17 cellular contexts compared by ENCODE assay signal in the genomic region with DNA sequence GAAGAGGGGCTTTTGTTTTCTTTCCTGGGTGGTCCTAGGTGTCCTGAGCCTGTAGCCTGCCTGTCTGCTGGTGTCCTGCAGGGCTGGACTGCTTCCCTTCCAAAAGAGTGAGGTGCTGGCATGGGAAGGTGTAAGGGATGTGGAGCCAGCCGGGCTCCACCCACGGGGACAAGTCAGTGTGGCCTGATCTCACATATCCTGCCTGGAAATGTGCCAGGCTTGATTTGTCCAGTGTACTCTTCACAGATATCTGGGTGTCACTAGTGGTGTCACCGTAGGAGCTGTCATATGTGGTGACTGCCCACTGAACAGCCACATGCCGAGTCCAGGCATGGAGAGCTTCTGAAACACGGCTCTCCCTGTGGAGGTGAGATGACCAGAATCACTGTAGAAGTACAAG. TPM values are rescaled to one million over a fixed set of nuclear protein-coding genes. Genes with fewer than 3 reads are reported as not detected.
DNase-seq lines count a peak whose midpoint lies in the region; ATAC-seq, FAIRE-seq and TF ChIP-seq lines count a peak whose summit lies in the region.
"Had no signal": no experiment of that assay in that cellular context is flagged by ENCODE, and none has a peak within 500 bp of the region (broad histone marks: within the 10 kb centered on the region; RNA-seq: fewer than 3 reads in every experiment).

No MANE protein-coding gene starts in this region.

- H3K79me1 ChIP-seq in H1 (ENCODE audit: low read depth, low read length), result peaks cover 7% of the 10 kb centered on the region

- 0 out of 2 replicates have a peak overlapping the region, but pooled peaks have one; percentile 64 for H2BK20ac ChIP-seq in H1 (ENCODE audit: low read length)

- intact Hi-C loops in left cardiac atrium (cut with DNase I), result no loop called here
- intact Hi-C loops in left ventricle myocardium superior (cut with micrococcal nuclease), result no loop called here
- intact Hi-C loops in spleen (cut with DNase I; ENCODE audit: low total_unique reads), result no loop called here

- 0 out of 2 replicates have a peak overlapping the region, but pooled peaks have one; percentile 11 for H2BK12ac ChIP-seq in H1 (ENCODE audit: low read depth, low read length)

- H3K9me3 ChIP-seq in H1 (ENCODE audit: insufficient read depth in 2 of 2, low read depth in 1 of 2, low read length in 1 of 2) (no peaks in the 10 kb centered on the region), spleen (peaks cover 0 to 6% (median 0%) of the 10 kb centered on the region in 8 donors)
- H3K9me3 ChIP-seq: A549, BE2C had no signal

- TF ChIP-seq POLR2A in H1 (IDR thresholded peaks at IDR 0.05; ENCODE audit: control extremely low read depth in 1 of 2, low read depth in 2 of 2, low read length in 2 of 2) (no peak), spleen (IDR thresholded peaks at IDR 0.05) (no peak)

- no peak overlapping the region for H2BK120ac ChIP-seq in H1 (replicated peaks; ENCODE audit: low read depth, low read length)

- H3K4me3 ChIP-seq in H1 (ENCODE audit: extremely low read depth in 1 of 4, insufficient read depth in 2 of 4, low read depth in 3 of 4, low read length in 4 of 4) (no peak overlapping the region), spleen (no peak overlapping the region)
- H3K4me3 ChIP-seq: A549, GM23248 had no signal

- H4K91ac ChIP-seq in H1 (replicated peaks; ENCODE audit: insufficient read length, low read length), result no peak overlapping the region

- no peak overlapping the region for H3K23ac ChIP-seq in H1 (ENCODE audit: insufficient read length)

- FAIRE-seq in H1 (lab: Jason Lieb, UNC), result no peak
- FAIRE-seq: A549, GM12892, HepG2 had no signal

- no peak overlapping the region for H2AK5ac ChIP-seq in H1 (ENCODE audit: low read depth, low read length)

- H3K18ac ChIP-seq in H1 (ENCODE audit: extremely low read depth, low read length), result no peak overlapping the region

- peaks cover 0 to 16% of the 10 kb centered on the region in 2 experiments for H4K20me1 ChIP-seq in H1 (replicated peaks in 1 of 2; ENCODE audit: control insufficient read depth in 1 of 2, insufficient read depth in 2 of 2, low read length in 2 of 2)

- H3K4me1 ChIP-seq in H1 (replicated peaks in 1 of 4; ENCODE audit: control insufficient read depth in 3 of 4, insufficient read depth in 4 of 4, low read length in 3 of 4) (peaks cover 7 to 22% (median 19%) of the 10 kb centered on the region in 4 experiments), spleen (peaks cover 0 to 21% (median 8%) of the 10 kb centered on the region in 6 donors)
- H3K4me1 ChIP-seq: BE2C had no signal

- POLR2A ChIA-PET in H1 (lab: Charles Lee; ENCODE audit: partially characterized antibody), result no interaction called here

- 89% methylated on average over 5 of the region's 5 CpGs; no CpG with 5 or more reads in 1 of the 2 experiments for WGBS in H1 (ENCODE audit: extremely low coverage in 1 of 2, insufficient coverage in 1 of 2, insufficient read length in 1 of 2, insufficient replicate concordance in 2 of 2, low coverage in 1 of 2, low lambda C conversion rate in 2 of 2, missing lambda C conversion rate in 1 of 2), 2 experiments
- 56 to 73% (median 67%) methylated on average over 5 of the region's 5 CpGs for WGBS in spleen, 5 donors

- H3K36me3 ChIP-seq in H1 (ENCODE audit: control insufficient read depth in 2 of 4, insufficient read depth in 4 of 4, low read length in 3 of 4), result no peaks in the 10 kb centered on the region
- no peaks in the 10 kb centered on the region for H3K36me3 ChIP-seq in spleen
- H3K36me3 ChIP-seq: BE2C had no signal

- no peak overlapping the region for H4K5ac ChIP-seq in H1 (ENCODE audit: insufficient read length, low read depth, low read length)

- no peak overlapping the region for H3K4ac ChIP-seq in H1 (replicated peaks; ENCODE audit: insufficient read length, low read depth, low read length)

- H2BK5ac ChIP-seq in H1 (ENCODE audit: low read depth, low read length), result peak overlapping the region; percentile 54; the same call in 1 of the 2 replicates

- H3K9ac ChIP-seq in H1 (replicated peaks in 1 of 4; ENCODE audit: extremely low read depth in 1 of 4, low read depth in 3 of 4, low read length in 3 of 4), result no peak overlapping the region; a peak in 2 of 7 replicates
- H3K9ac ChIP-seq: GM23248 had no signal

- H2AFZ ChIP-seq in H1 (ENCODE audit: low read length), result no peak overlapping the region
- H2AFZ ChIP-seq: GM23248 had no signal

- no peak for TF ChIP-seq RAD21 in H1 (IDR thresholded peaks at IDR 0.05 in 1 of 2, conservative IDR thresholded peaks at IDR 0.05 in 1 of 2; ENCODE audit: low read depth in 2 of 2, low read length in 2 of 2)

- H3K27ac ChIP-seq in H1 (ENCODE audit: low read depth, low read length) (no peak overlapping the region), spleen (peak overlapping the region in 5 of 8 donors; percentile 21 to 47 (median 36))
- H3K27ac ChIP-seq: A549, C4-2B, GM23248 had no signal

- no peak overlapping the region for H3K56ac ChIP-seq in H1 (replicated peaks; ENCODE audit: insufficient read length, low read depth, low read length)

- TF ChIP-seq CTCF in H1 (IDR thresholded peaks at IDR 0.05; ENCODE audit: control extremely low read depth in 1 of 3, insufficient read depth in 1 of 3, low read depth in 1 of 3, low read length in 3 of 3), result no peak
- no peak for TF ChIP-seq CTCF in spleen (IDR thresholded peaks at IDR 0.05 in 8 of 11, conservative IDR thresholded peaks at IDR 0.05 in 3 of 11)

- ATAC-seq in left cardiac atrium (peak; percentile 87 to 94), left ventricle myocardium superior (no peak), GM18867 (IDR thresholded peaks at IDR 0.05; ENCODE audit: unreplicated experiment) (no peak), HG03520 (IDR thresholded peaks at IDR 0.05; ENCODE audit: unreplicated experiment) (no peak)
- ATAC-seq: A549, HepG2 had no signal

- DNase-seq in left cardiac atrium (peak; percentile 43), left ventricle myocardium superior (no peak), RPMI8226 (peak; percentile 53), H1 (ENCODE audit: low read depth in 1 of 2, low spot score in 2 of 2) (no peak), spleen (peak; percentile 57)
- DNase-seq: BE2C; CD4-positive, alpha-beta memory T cell; DND-41; GDM1; H9 had no signal

- no peak overlapping the region for H4K8ac ChIP-seq in H1 (ENCODE audit: extremely low read depth, insufficient read depth, low read length)

- peaks cover 8% of the 10 kb centered on the region for H3K23me2 ChIP-seq in H1 (ENCODE audit: low read depth, low read length)

- no peak overlapping the region for H3K14ac ChIP-seq in H1 (ENCODE audit: insufficient read length)

- H3K27me3 ChIP-seq in H1 (replicated peaks in 1 of 4; ENCODE audit: control insufficient read depth in 3 of 4, extremely low read depth in 1 of 4, insufficient read depth in 3 of 4, low read length in 3 of 4) (peaks cover 0 to 2% (median 0%) of the 10 kb centered on the region in 4 experiments; a peak in 3 of 7 replicates), spleen (replicated peaks in 1 of 7) (no peaks in the 10 kb centered on the region)
- H3K27me3 ChIP-seq: BE2C had no signal

- H2BK15ac ChIP-seq in H1 (ENCODE audit: low read length), result no peak overlapping the region

- no peak for TF ChIP-seq EP300 in H1 (IDR thresholded peaks at IDR 0.05; ENCODE audit: borderline replicate concordance in 1 of 2, low read depth in 2 of 2, low read length in 2 of 2)

- peaks cover 0 to 5% of the 10 kb centered on the region in 2 experiments; a peak in 1 of 4 replicates for H3K79me2 ChIP-seq in H1 (ENCODE audit: control insufficient read depth in 1 of 2, insufficient read depth in 2 of 2, low read length in 2 of 2)

- peak overlapping the region in 1 of 2 experiments; percentile 14; a peak in 2 of 4 replicates for H3K4me2 ChIP-seq in H1 (ENCODE audit: insufficient read depth in 1 of 2, low read depth in 2 of 2, low read length in 2 of 2)
- H3K4me2 ChIP-seq: A549 had no signal

- CTCF ChIA-PET in H1 (lab: Charles Lee; ENCODE audit: partially characterized antibody), result interaction anchor here (0.9 kb wide), 1 partner anchor 14 kb away, joined by 3 read pairs; no protein-coding TSS in a partner anchor

TF ChIP-seq in H1, 55 proteins besides CTCF, POLR2A, EP300 and RAD21:
- TF ChIP-seq RNF2 (IDR thresholded peaks at IDR 0.05; ENCODE audit: borderline replicate concordance, low read depth, low read length, missing control alignments, poor library complexity, severe bottlenecking), result no peak

RNA-seq across cellular contexts. Expression of a gene that starts 55.6 kb away (rescaled TPM):
- total RNA-seq in left cardiac atrium, result under 1 TPM; 0.06 to 0.08 TPM
- not detected for total RNA-seq in left ventricle myocardium superior
- 7.4 and 7.9 TPM in 2 replicates for total RNA-seq in H1 (2021; fragmentation: NEBNext Ultra II Directional; extraction: Animal tissue kit (Norgen Biotek cat#: 25700))
- 4.3 and 6.4 TPM in 2 replicates for polyA plus RNA-seq in H1 (2011; rRNA removed)
- polyA plus RNA-seq in H1 (2011; cell fraction: cytosol; rRNA removed), result 3.2 TPM
- 6.0 TPM for polyA plus RNA-seq in H1 (2011; cell fraction: nucleus; rRNA removed)
- 4.9 to 8.0 TPM (median 7.3 TPM) in 4 replicates for polyA plus RNA-seq in H1 (2012, experiment 1 of 2)
- polyA plus RNA-seq in H1 (2012, experiment 2 of 2), result 5.8 TPM
- 8.3 TPM for polyA plus RNA-seq in H1 (2013, experiment 1 of 2)
- polyA plus RNA-seq in H1 (2013, experiment 2 of 2), result 7.3 TPM
- 6.3 and 6.4 TPM in 2 replicates for polyA minus RNA-seq in H1 (2011; rRNA and poly(A)+ RNA removed)
- 7.4 TPM for polyA minus RNA-seq in H1 (2011; cell fraction: cytosol; rRNA and poly(A)+ RNA removed)
- 5.2 TPM for polyA minus RNA-seq in H1 (2011; cell fraction: nucleus; rRNA and poly(A)+ RNA removed)
- total RNA-seq in spleen, result 10 to 100 TPM in 4 of 7 donors, 1 to 10 TPM in 3; 5.4 to 20.1 (median 10.3) TPM
- polyA plus RNA-seq in spleen, result 1 to 10 TPM in 1 of 3 donors, under 1 TPM in 2; 0.30 to 1.8 (median 0.54) TPM
- total RNA-seq: HepG2 had no signal
- polyA plus RNA-seq: HepG2 had no signal

Comparison
In these comparisons a context has a peak if more than half of its experiments do, and no peak if none do; other contexts are left out.
1. ATAC-seq: peak in left cardiac atrium (2 of 2); none in left ventricle myocardium superior (single experiment), GM18867 (single experiment) and HG03520 (single experiment).
2. DNase-seq: peak in left cardiac atrium (single experiment), RPMI8226 (single experiment) and spleen (single experiment); none in left ventricle myocardium superior (single experiment) and H1 (0 of 2).